ENCODE assay signal across 8 cellular contexts in genomic region chr17:42774066-42774750, GRCh38. TPM values are rescaled to one million over a fixed set of nuclear protein-coding genes. Genes with fewer than 3 reads are reported as not detected.
A peak's percentile ranks its signal among the peaks of the same experiment; 100 is the strongest.
DNase-seq lines count a peak whose midpoint lies in the region; ATAC-seq and TF ChIP-seq lines count a peak whose summit lies in the region.

No MANE protein-coding gene starts in this region.

- peaks cover 33% of the 10 kb centered on the region for H3K36me3 Mint-ChIP-seq in activated CD4-positive, alpha-beta T cell treated with anti-CD3 and anti-CD28 coated beads, Interleukin-2, amount 10 ng/mL, durations not matched to agents 24 days and 14 days (ENCODE audit: low read depth)
- peaks cover 35% of the 10 kb centered on the region for H3K36me3 Mint-ChIP-seq in activated CD8-positive, alpha-beta T cell treated with anti-CD3 and anti-CD28 coated beads for 36 hours (ENCODE audit: low read depth)

- H3K27ac Mint-ChIP-seq in activated CD4-positive, alpha-beta T cell treated with anti-CD3 and anti-CD28 coated beads, Interleukin-2, amount 10 ng/mL, durations not matched to agents 24 days and 14 days, result peak overlapping the region; percentile 94
- H3K27ac Mint-ChIP-seq in activated CD8-positive, alpha-beta T cell treated with anti-CD3 and anti-CD28 coated beads for 36 hours, result peak overlapping the region; percentile 95

- H3K4me3 ChIP-seq in iPS-18c (ENCODE audit: insufficient read depth, low read depth, low read length), result peak overlapping the region; percentile 91
- peak overlapping the region; percentile 92 for H3K4me3 ChIP-seq in suprapubic skin

- peaks cover 38% of the 10 kb centered on the region for H3K36me3 ChIP-seq in suprapubic skin

- peak overlapping the region; percentile 93 for H3K4me3 Mint-ChIP-seq in activated CD4-positive, alpha-beta T cell treated with anti-CD3 and anti-CD28 coated beads, Interleukin-2, amount 10 ng/mL, durations not matched to agents 24 days and 14 days
- peak overlapping the region; percentile 98 for H3K4me3 Mint-ChIP-seq in activated CD8-positive, alpha-beta T cell treated with anti-CD3 and anti-CD28 coated beads for 36 hours

- intact Hi-C loops in activated CD4-positive, alpha-beta T cell treated with anti-CD3 and anti-CD28 coated beads, Interleukin-2, amount 10 ng/mL, durations not matched to agents 24 days and 14 days (cut with micrococcal nuclease), result no loop called here
- intact Hi-C loops in activated CD8-positive, alpha-beta T cell treated with anti-CD3 and anti-CD28 coated beads for 36 hours (cut with micrococcal nuclease), result no loop called here

- DNase-seq in activated CD4-positive, alpha-beta T cell treated with anti-CD3 and anti-CD28 coated beads, Interleukin-2, amount 10 ng/mL, durations not matched to agents 24 days and 14 days, result no peak
- DNase-seq in activated CD4-positive, alpha-beta T cell treated with anti-CD3 and anti-CD28 coated beads for 48 hours, result no peak
- no peak for DNase-seq in activated CD8-positive, alpha-beta T cell treated with anti-CD3 and anti-CD28 coated beads for 36 hours
- DNase-seq in suprapubic skin (ENCODE audit: low spot score in 2 of 2) (no peak), RPMI8226 (no peak), LoVo (ENCODE audit: low spot score) (no peak)
- no peak for DNase-seq in activated CD4-positive, alpha-beta T cell treated with anti-CD3 and anti-CD28 coated beads, Interleukin-2, amount 50 U/mL, for 1 hour

- peaks cover 11% of the 10 kb centered on the region for H3K4me1 ChIP-seq in suprapubic skin

- H3K9me3 ChIP-seq in iPS-18c (ENCODE audit: control insufficient read depth, insufficient read depth, low read length) (no peaks in the 10 kb centered on the region), suprapubic skin (no peaks in the 10 kb centered on the region)

- H3K9me3 Mint-ChIP-seq in activated CD4-positive, alpha-beta T cell treated with anti-CD3 and anti-CD28 coated beads, Interleukin-2, amount 10 ng/mL, durations not matched to agents 24 days and 14 days, result no peaks in the 10 kb centered on the region
- H3K9me3 Mint-ChIP-seq in activated CD8-positive, alpha-beta T cell treated with anti-CD3 and anti-CD28 coated beads for 36 hours, result no peaks in the 10 kb centered on the region

- H3K27me3 ChIP-seq in suprapubic skin, result no peaks in the 10 kb centered on the region

- CTCF ChIA-PET in activated CD8-positive, alpha-beta T cell treated with anti-CD3 and anti-CD28 coated beads for 36 hours (lab: Charles Lee), result interaction anchor here (1.0 to 3.8 kb wide), 8 partner anchors 11 to 196 kb away, joined by 3 to 37 read pairs (median 7); partner anchors contain the start of genes BECN1, CNTD1, COA3 and PSMC3IP

- H3K4me1 Mint-ChIP-seq in activated CD4-positive, alpha-beta T cell treated with anti-CD3 and anti-CD28 coated beads, Interleukin-2, amount 10 ng/mL, durations not matched to agents 24 days and 14 days, result peaks cover 15% of the 10 kb centered on the region
- H3K4me1 Mint-ChIP-seq in activated CD8-positive, alpha-beta T cell treated with anti-CD3 and anti-CD28 coated beads for 36 hours (ENCODE audit: low read depth), result peaks cover 21% of the 10 kb centered on the region

- POLR2A ChIA-PET in activated CD8-positive, alpha-beta T cell treated with anti-CD3 and anti-CD28 coated beads for 36 hours (lab: Charles Lee), result interaction anchor here (0.7 to 3.0 kb wide), 12 partner anchors 9 to 232 kb away, joined by 3 to 22 read pairs (median 3); partner anchors contain the start of genes IFI35, PSMC3IP, RETREG3 and TUBG1

- TF ChIP-seq CTCF in activated CD8-positive, alpha-beta T cell treated with anti-CD3 and anti-CD28 coated beads for 36 hours (IDR thresholded peaks at IDR 0.05), result no peak
- no peak for TF ChIP-seq CTCF in suprapubic skin (IDR thresholded peaks at IDR 0.05)

- 59% methylated on average over 3 of the region's 3 CpGs for WGBS in suprapubic skin

- H3K27ac ChIP-seq in suprapubic skin, result no peak overlapping the region

- no peak for TF ChIP-seq EP300 in suprapubic skin (IDR thresholded peaks at IDR 0.05)

- no peak for ATAC-seq in activated CD8-positive, alpha-beta T cell treated with anti-CD3 and anti-CD28 coated beads for 36 hours

- TF ChIP-seq POLR2A in suprapubic skin (IDR thresholded peaks at IDR 0.05), result no peak

- no peaks in the 10 kb centered on the region for H3K27me3 Mint-ChIP-seq in activated CD4-positive, alpha-beta T cell treated with anti-CD3 and anti-CD28 coated beads, Interleukin-2, amount 10 ng/mL, durations not matched to agents 24 days and 14 days
- no peaks in the 10 kb centered on the region for H3K27me3 Mint-ChIP-seq in activated CD8-positive, alpha-beta T cell treated with anti-CD3 and anti-CD28 coated beads for 36 hours

RNA-seq across cellular contexts. Expression of gene VPS25, which starts 1.0 kb away (rescaled TPM):
- 89.5 and 93.7 TPM in 2 replicates for total RNA-seq in activated CD4-positive, alpha-beta T cell treated with anti-CD3 and anti-CD28 coated beads, Interleukin-2, amount 10 ng/mL, durations not matched to agents 24 days and 14 days
- 10 to 100 TPM; 63.4 to 67.2 TPM for total RNA-seq in activated CD8-positive, alpha-beta T cell treated with anti-CD3 and anti-CD28 coated beads for 36 hours
- 10 to 100 TPM; 49.1 to 66.5 (median 59.0) TPM for total RNA-seq in suprapubic skin

RNA-seq across cellular contexts. Expression of gene WNK4, which starts 6.2 kb away (rescaled TPM):
- total RNA-seq in activated CD4-positive, alpha-beta T cell treated with anti-CD3 and anti-CD28 coated beads, Interleukin-2, amount 10 ng/mL, durations not matched to agents 24 days and 14 days, result 0.12 TPM in 2 replicates
- total RNA-seq in activated CD8-positive, alpha-beta T cell treated with anti-CD3 and anti-CD28 coated beads for 36 hours, result under 1 TPM; 0.65 to 0.72 TPM
- 1 to 10 TPM in 1 of 4 donors, under 1 TPM in 2, not detected in 1; 0.40 to 1.1 (median 0.98) TPM for total RNA-seq in suprapubic skin

RNA-seq across cellular contexts. Expression of gene RAMP2, which starts 13.2 kb away (rescaled TPM):
- not detected in 2 replicates for total RNA-seq in activated CD4-positive, alpha-beta T cell treated with anti-CD3 and anti-CD28 coated beads, Interleukin-2, amount 10 ng/mL, durations not matched to agents 24 days and 14 days
- not detected for total RNA-seq in activated CD8-positive, alpha-beta T cell treated with anti-CD3 and anti-CD28 coated beads for 36 hours
- total RNA-seq in suprapubic skin, result 10 to 100 TPM in 3 of 4 donors, 1 to 10 TPM in 1; 5.2 to 21.8 (median 14.7) TPM

RNA-seq across cellular contexts. Expression of gene COA3, which starts 24.3 kb away (rescaled TPM):
- 50.4 and 50.7 TPM in 2 replicates for total RNA-seq in activated CD4-positive, alpha-beta T cell treated with anti-CD3 and anti-CD28 coated beads, Interleukin-2, amount 10 ng/mL, durations not matched to agents 24 days and 14 days
- 10 to 100 TPM; 24.9 to 27.9 TPM for total RNA-seq in activated CD8-positive, alpha-beta T cell treated with anti-CD3 and anti-CD28 coated beads for 36 hours
- 10 to 100 TPM; 32.7 to 59.1 (median 49.5) TPM for total RNA-seq in suprapubic skin

RNA-seq across cellular contexts. Expression of gene CNTD1, which starts 24.5 kb away (rescaled TPM):
- not detected in 2 replicates for total RNA-seq in activated CD4-positive, alpha-beta T cell treated with anti-CD3 and anti-CD28 coated beads, Interleukin-2, amount 10 ng/mL, durations not matched to agents 24 days and 14 days
- under 1 TPM in 1 of 2 experiments, not detected in 1; 0.23 TPM for total RNA-seq in activated CD8-positive, alpha-beta T cell treated with anti-CD3 and anti-CD28 coated beads for 36 hours
- under 1 TPM in 1 of 4 donors, not detected in 3; 0.42 TPM for total RNA-seq in suprapubic skin
